Comparison of ENCODE assay signal across 24 cellular contexts in genomic region chr7:32158751-32159360, GRCh38.
A peak's percentile ranks its signal among the peaks of the same experiment; 100 is the strongest.
DNase-seq lines count a peak whose midpoint lies in the region; ATAC-seq, FAIRE-seq and TF ChIP-seq lines count a peak whose summit lies in the region.
"Had no signal": no experiment of that assay in that cellular context is flagged by ENCODE, and none has a peak within 500 bp of the region (broad histone marks: within the 10 kb centered on the region; RNA-seq: fewer than 3 reads in every experiment).

No MANE protein-coding gene starts in this region.

- no peak for TF ChIP-seq CTCF in natural killer cell (IDR thresholded peaks at IDR 0.05)

- no peak overlapping the region for H3K4me3 Mint-ChIP-seq in natural killer cell
- H3K4me3 Mint-ChIP-seq: activated CD4-positive, alpha-beta memory T cell treated with anti-CD3 and anti-CD28 coated beads, Interleukin-2, amount 10 ng/mL, durations not matched to agents 7 days and 5 days; activated naive CD8-positive, alpha-beta T cell had no signal

- no peak overlapping the region for H3K27ac Mint-ChIP-seq in natural killer cell
- H3K27ac Mint-ChIP-seq: activated CD4-positive, alpha-beta memory T cell treated with anti-CD3 and anti-CD28 coated beads, Interleukin-2, amount 10 ng/mL, durations not matched to agents 7 days and 5 days; activated naive CD8-positive, alpha-beta T cell; progenitor cell of endocrine pancreas had no signal

- H3K27me3 Mint-ChIP-seq in natural killer cell (ENCODE audit: low read depth in 2 of 2), result peaks cover 0 to 4% of the 10 kb centered on the region in 2 donors
- H3K27me3 Mint-ChIP-seq: activated CD4-positive, alpha-beta memory T cell treated with anti-CD3 and anti-CD28 coated beads, Interleukin-2, amount 10 ng/mL, durations not matched to agents 7 days and 5 days; progenitor cell of endocrine pancreas had no signal

- DNase-seq in A172 (ENCODE audit: low spot score), result peak; percentile 75
- DNase-seq in EH (ENCODE audit: low read depth), result peak; percentile 38
- DNase-seq in RCC 7860 (ENCODE audit: low spot score), result peak; percentile 18
- DNase-seq in glomerular visceral epithelial cell (ENCODE audit: extremely low spot score), result peak; percentile 33
- no peak for DNase-seq in natural killer cell
- no peak for DNase-seq in NCI-H526 treated with DMSO at 0.1 percent for 48 hours (lab: John Stamatoyannopoulos, UW)
- no peak for DNase-seq in GM19240 (ENCODE audit: insufficient read length, low spot score)
- no peak for DNase-seq in CD1c-positive myeloid dendritic cell (ENCODE audit: extremely low spot score)
- DNase-seq: activated CD4-positive, alpha-beta memory T cell treated with anti-CD3 and anti-CD28 coated beads, Interleukin-2, amount 10 ng/mL, durations not matched to agents 7 days and 5 days; cerebellar nuclear complex; effector CD4-positive, alpha-beta T cell; foreskin keratinocyte; Kasumi-1; kidney; mammary epithelial cell; NCI-H1092 treated with DMSO at 0.1 percent for 48 hours; NCI-H2029; stomach; transverse colon had no signal

- no peak for FAIRE-seq in RCC 7860 (lab: Jason Lieb, UNC)
- FAIRE-seq: D721Med, H54, kidney had no signal

- no peaks in the 10 kb centered on the region for H3K9me3 Mint-ChIP-seq in natural killer cell
- H3K9me3 Mint-ChIP-seq: activated CD4-positive, alpha-beta memory T cell treated with anti-CD3 and anti-CD28 coated beads, Interleukin-2, amount 10 ng/mL, durations not matched to agents 7 days and 5 days had no signal

- H3K4me1 Mint-ChIP-seq in natural killer cell, result no peaks in the 10 kb centered on the region
- H3K4me1 Mint-ChIP-seq: activated CD4-positive, alpha-beta memory T cell treated with anti-CD3 and anti-CD28 coated beads, Interleukin-2, amount 10 ng/mL, durations not matched to agents 7 days and 5 days had no signal

- no peaks in the 10 kb centered on the region for H3K36me3 Mint-ChIP-seq in natural killer cell
- H3K36me3 Mint-ChIP-seq: activated naive CD8-positive, alpha-beta T cell had no signal

- intact Hi-C loops in natural killer cell (cut with micrococcal nuclease), result no loop called here

- ATAC-seq in natural killer cell, result no peak
- ATAC-seq: activated CD4-positive, CD25-positive, alpha-beta regulatory T cell treated with anti-CD3 and anti-CD28 coated beads, Interleukin-2, amount 50 U/mL, for 24 hours; foreskin keratinocyte had no signal

Comparison
In these comparisons a context has a peak if more than half of its experiments do, and no peak if none do; other contexts are left out.
1. DNase-seq: peak in A172 (single experiment), EH (single experiment), RCC 7860 (single experiment) and glomerular visceral epithelial cell (single experiment); none in natural killer cell (single experiment), NCI-H526 treated with DMSO at 0.1 percent for 48 hours (single experiment), GM19240 (single experiment) and CD1c-positive myeloid dendritic cell (single experiment).